Comparison of ENCODE assay signal across 10 cellular contexts in the genomic region with DNA sequence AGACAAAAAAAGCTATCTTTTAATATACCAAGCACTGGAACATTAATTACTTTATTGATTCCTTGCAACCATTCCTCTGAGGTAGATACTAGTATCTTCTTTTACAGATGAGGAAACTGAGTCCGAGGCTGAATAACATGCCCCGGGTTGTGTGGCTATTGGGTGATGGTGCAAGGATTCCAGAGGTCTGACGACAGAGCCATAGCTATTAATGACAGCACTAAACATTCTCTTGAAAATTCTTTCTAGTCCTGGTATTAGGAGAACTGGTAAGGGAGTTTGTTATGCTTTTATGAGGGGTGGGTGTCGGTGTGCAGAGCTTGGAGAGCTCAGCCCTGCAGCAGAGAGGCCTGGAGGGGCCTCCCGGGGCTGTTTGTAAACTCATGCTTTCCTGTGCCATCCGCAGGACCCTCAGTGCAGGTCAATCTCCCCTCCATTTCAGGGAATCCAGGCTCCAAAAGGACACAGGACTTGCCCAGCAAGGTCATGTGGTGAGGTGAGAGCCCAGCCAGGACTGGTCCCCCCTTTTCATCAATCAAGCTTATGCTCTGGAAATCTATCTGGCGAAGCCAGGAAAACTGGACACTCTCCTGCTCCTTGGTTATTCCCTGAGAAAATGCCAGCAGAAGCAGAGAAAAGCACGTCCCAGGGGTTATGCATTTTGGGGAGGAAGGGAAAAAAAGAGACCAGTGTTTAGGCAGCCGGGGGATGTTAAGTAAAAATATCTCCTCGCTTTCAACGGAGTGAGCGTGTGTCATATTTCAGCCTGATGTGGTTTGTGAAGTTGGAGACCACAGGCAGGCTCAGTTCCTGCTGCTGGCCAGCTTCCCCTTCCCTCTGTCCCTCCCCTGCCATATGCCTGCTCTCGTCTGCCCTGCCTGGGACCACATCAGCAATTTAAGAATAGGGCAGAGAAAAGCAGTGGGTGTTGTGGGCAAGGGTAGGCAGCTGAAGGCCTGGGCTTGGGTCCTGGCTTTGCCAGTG. TPM values are rescaled to one million over a fixed set of nuclear protein-coding genes. Genes with fewer than 3 reads are reported as not detected.
DNase-seq lines count a peak whose midpoint lies in the region; ATAC-seq, FAIRE-seq and TF ChIP-seq lines count a peak whose summit lies in the region.
"Had no signal": no experiment of that assay in that cellular context is flagged by ENCODE, and none has a peak within 500 bp of the region (broad histone marks: within the 10 kb centered on the region; RNA-seq: fewer than 3 reads in every experiment).

No MANE protein-coding gene starts in this region.

- H3K36me3 Mint-ChIP-seq in activated CD8-positive, alpha-beta T cell treated with anti-CD3 and anti-CD28 coated beads, Interleukin-2, amount 10 ng/mL, durations not matched to agents 7 days and 5 days (ENCODE audit: low read depth) = no peaks in the 10 kb centered on the region

- WGBS in lower leg skin, 2 donors = 36 to 44% methylated on average over 13 of the region's 13 CpGs

- peaks cover 16% of the 10 kb centered on the region for H3K27me3 Mint-ChIP-seq in activated CD8-positive, alpha-beta T cell treated with anti-CD3 and anti-CD28 coated beads, Interleukin-2, amount 10 ng/mL, durations not matched to agents 7 days and 5 days (ENCODE audit: low read depth)

- peak overlapping the region; percentile 92 for H3K27ac ChIP-seq in temporal lobe (ENCODE audit: low read depth, low read length)

- H3K4me3 ChIP-seq in astrocyte of the spinal cord (ENCODE audit: low read depth, low read length) (no peak overlapping the region), lower leg skin (ENCODE audit: low read depth, poor library complexity, severe bottlenecking) (no peak overlapping the region)

- TF ChIP-seq POLR2A in lower leg skin (IDR thresholded peaks at IDR 0.05) = no peak

- peaks cover 29% of the 10 kb centered on the region for H3K4me1 Mint-ChIP-seq in activated CD8-positive, alpha-beta T cell treated with anti-CD3 and anti-CD28 coated beads, Interleukin-2, amount 10 ng/mL, durations not matched to agents 7 days and 5 days (ENCODE audit: low read depth)

- no peak for TF ChIP-seq CTCF in astrocyte of the spinal cord (IDR thresholded peaks at IDR 0.05; ENCODE audit: low read depth, low read length)
- no peak for TF ChIP-seq CTCF in lower leg skin (IDR thresholded peaks at IDR 0.05)
- no peak for TF ChIP-seq CTCF in D721Med (IDR thresholded peaks at IDR 0.05; ENCODE audit: insufficient read depth, missing control alignments)

- FAIRE-seq in D721Med (lab: Jason Lieb, UNC) = no peak
- FAIRE-seq: HTR-8/SVneo had no signal

- no peak for ATAC-seq in HG02884 (IDR thresholded peaks at IDR 0.05; ENCODE audit: unreplicated experiment)
- ATAC-seq in activated CD8-positive, alpha-beta T cell treated with anti-CD3 and anti-CD28 coated beads, Interleukin-2, amount 10 ng/mL, durations not matched to agents 7 days and 5 days = no peak
- ATAC-seq: stimulated activated naive CD8-positive, alpha-beta T cell treated with anti-CD3 and anti-CD28 coated beads, Interleukin-15, amount 100 ng/mL, for 72 hours had no signal

- no peak overlapping the region for H3K4me3 Mint-ChIP-seq in activated CD8-positive, alpha-beta T cell treated with anti-CD3 and anti-CD28 coated beads, Interleukin-2, amount 10 ng/mL, durations not matched to agents 7 days and 5 days
- H3K4me3 Mint-ChIP-seq: stimulated activated naive CD8-positive, alpha-beta T cell treated with anti-CD3 and anti-CD28 coated beads, Interleukin-15, amount 100 ng/mL, for 72 hours had no signal

- intact Hi-C loops in lower leg skin (cut with DNase I; ENCODE audit: low total_unique reads) = no loop called here

- no peak overlapping the region for H3K27ac Mint-ChIP-seq in activated CD8-positive, alpha-beta T cell treated with anti-CD3 and anti-CD28 coated beads, Interleukin-2, amount 10 ng/mL, durations not matched to agents 7 days and 5 days
- H3K27ac Mint-ChIP-seq: stimulated activated naive CD8-positive, alpha-beta T cell treated with anti-CD3 and anti-CD28 coated beads, Interleukin-15, amount 100 ng/mL, for 72 hours had no signal

- no peaks in the 10 kb centered on the region for H3K9me3 Mint-ChIP-seq in activated CD8-positive, alpha-beta T cell treated with anti-CD3 and anti-CD28 coated beads, Interleukin-2, amount 10 ng/mL, durations not matched to agents 7 days and 5 days (ENCODE audit: insufficient read depth)
- H3K9me3 Mint-ChIP-seq: stimulated activated naive CD8-positive, alpha-beta T cell treated with anti-CD3 and anti-CD28 coated beads, Interleukin-15, amount 100 ng/mL, for 72 hours had no signal

- in situ Hi-C loops in astrocyte of the spinal cord (cut with HindIII; ENCODE audit: low sequenced_read_pairs) = no loop called here

- POLR2A ChIA-PET in activated CD8-positive, alpha-beta T cell treated with anti-CD3 and anti-CD28 coated beads, Interleukin-2, amount 10 ng/mL, durations not matched to agents 7 days and 5 days (lab: Charles Lee) = no interaction called here

- DNase-seq in KG1 (lab: John Stamatoyannopoulos, UW) (peak; percentile 65), astrocyte of the spinal cord (ENCODE audit: low read depth, low spot score) (peak; percentile 84), lower leg skin (ENCODE audit: low spot score in 2 of 2) (peak; percentile 60 to 91), NCI-H2081 treated with DMSO at 0.1 percent for 48 hours (lab: John Stamatoyannopoulos, UW) (no peak), D721Med (ENCODE audit: insufficient read length, low spot score) (no peak)
- no peak for DNase-seq in activated CD8-positive, alpha-beta T cell treated with anti-CD3 and anti-CD28 coated beads, Interleukin-2, amount 10 ng/mL, durations not matched to agents 7 days and 5 days
- DNase-seq: stimulated activated naive CD8-positive, alpha-beta T cell treated with anti-CD3 and anti-CD28 coated beads, Interleukin-15, amount 100 ng/mL, for 72 hours had no signal

- CTCF ChIA-PET in activated CD8-positive, alpha-beta T cell treated with anti-CD3 and anti-CD28 coated beads, Interleukin-2, amount 10 ng/mL, durations not matched to agents 7 days and 5 days (lab: Charles Lee) = interaction anchor here (0.6 to 5.3 kb wide), 3 partner anchors 27 to 58 kb away, joined by 3 to 28 read pairs (median 5); no protein-coding TSS in a partner anchor

RNA-seq across cellular contexts. Expression of a gene that starts 3.7 kb away (rescaled TPM):
- total RNA-seq in lower leg skin = 1,000 to 10,000 TPM in 2 of 4 donors, 100 to 1,000 TPM in 2; 835 to 2,031 (median 1,042) TPM
- total RNA-seq in temporal lobe = 18.2 TPM
- 1 to 10 TPM; 4.0 to 4.2 TPM for total RNA-seq in activated CD8-positive, alpha-beta T cell treated with anti-CD3 and anti-CD28 coated beads, Interleukin-2, amount 10 ng/mL, durations not matched to agents 7 days and 5 days

Comparison
In these comparisons a context has a peak if more than half of its experiments do, and no peak if none do; other contexts are left out.
1. DNase-seq: peak in KG1 (single experiment), astrocyte of the spinal cord (single experiment) and lower leg skin (2 of 2); none in activated CD8-positive, alpha-beta T cell treated with anti-CD3 and anti-CD28 coated beads, Interleukin-2, amount 10 ng/mL, durations not matched to agents 7 days and 5 days (single experiment), NCI-H2081 treated with DMSO at 0.1 percent for 48 hours (single experiment) and D721Med (single experiment).
2. RNA of a gene that starts 3.7 kb away (total RNA-seq): 835 to 2,031 TPM in lower leg skin; 18.2 TPM in temporal lobe (single experiment) and 4.0 to 4.2 TPM in activated CD8-positive, alpha-beta T cell treated with anti-CD3 and anti-CD28 coated beads, Interleukin-2, amount 10 ng/mL, durations not matched to agents 7 days and 5 days; every median in the first group is over 10 times any median in the second.